10 cellular contexts compared by ENCODE assay signal in the genomic region with DNA sequence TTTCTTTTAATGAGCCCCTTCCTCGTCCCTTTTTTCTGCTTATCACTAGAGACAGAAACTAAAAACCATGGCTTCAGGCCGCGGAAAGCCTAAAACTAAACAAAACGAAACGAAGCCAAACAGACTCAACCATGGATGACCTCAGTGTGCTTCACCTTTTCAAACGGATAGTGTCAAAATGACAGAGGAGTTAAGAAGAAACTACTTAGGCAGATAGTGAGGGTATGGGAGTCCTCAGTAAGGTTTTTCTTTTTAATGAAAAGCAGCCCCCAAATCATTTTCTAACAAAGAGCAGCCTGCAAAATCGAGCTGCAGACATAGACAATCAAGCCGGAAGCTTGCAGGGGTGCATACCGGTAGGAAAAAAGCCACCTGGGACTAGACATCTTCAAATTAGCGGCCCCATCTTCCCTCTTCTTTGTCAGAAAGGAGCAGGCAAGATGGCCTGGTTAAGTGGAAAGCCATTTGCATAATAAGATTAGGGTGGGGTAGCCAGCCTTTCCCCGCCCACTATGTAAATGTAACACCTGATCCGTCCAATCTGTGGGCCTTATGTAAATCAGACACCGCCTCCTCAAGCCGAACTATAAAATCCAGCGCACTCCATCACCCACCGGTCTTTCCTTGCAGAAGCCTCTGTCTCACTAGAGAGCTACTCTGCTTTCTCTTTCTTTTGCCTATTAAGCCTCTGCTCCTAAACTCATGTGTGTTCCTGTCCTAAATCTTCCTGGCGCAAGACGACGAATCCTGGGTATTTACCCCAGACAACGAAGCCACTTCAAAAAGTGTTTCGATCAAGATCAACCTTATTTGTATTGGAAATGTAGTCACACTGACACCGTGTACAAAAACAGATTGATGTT. TPM values are rescaled to one million over a fixed set of nuclear protein-coding genes. Genes with fewer than 3 reads are reported as not detected.
DNase-seq lines count a peak whose midpoint lies in the region; ATAC-seq and TF ChIP-seq lines count a peak whose summit lies in the region.
"Had no signal": no experiment of that assay in that cellular context is flagged by ENCODE, and none has a peak within 500 bp of the region (broad histone marks: within the 10 kb centered on the region; RNA-seq: fewer than 3 reads in every experiment).

No MANE protein-coding gene starts in this region.

- no peak overlapping the region for H3K4me3 Mint-ChIP-seq in activated naive CD8-positive, alpha-beta T cell treated with anti-CD3 and anti-CD28 coated beads, Interleukin-2, amount 50 U/mL, for 24 hours

- ATAC-seq in right lobe of liver, result no peak
- ATAC-seq in right cardiac atrium, result no peak
- ATAC-seq in activated naive CD8-positive, alpha-beta T cell treated with anti-CD3 and anti-CD28 coated beads, Interleukin-2, amount 50 U/mL, for 24 hours, result no peak

- WGBS in right lobe of liver (ENCODE audit: insufficient coverage, low coverage, low lambda C conversion rate, missing lambda C conversion rate), result 69% methylated on average over 21 of the region's 22 CpGs
- 85 to 87% methylated on average over 22 of the region's 22 CpGs for WGBS in lower leg skin, 2 donors
- 81% methylated on average over 22 of the region's 22 CpGs for WGBS in right cardiac atrium

- H3K9ac ChIP-seq in SK-N-MC (ENCODE audit: insufficient read length), result no peak overlapping the region

- intact Hi-C loops in right lobe of liver (cut with DNase I), result no loop called here
- intact Hi-C loops in lower leg skin (cut with DNase I; ENCODE audit: low total_unique reads), result no loop called here
- intact Hi-C loops in right cardiac atrium (cut with DNase I), result loop anchor here in 1 of 4 donors (10.0 kb wide), 1 partner anchor 173 kb away; no protein-coding TSS in a partner anchor

- peaks cover 4% of the 10 kb centered on the region for H3K27me3 Mint-ChIP-seq in activated naive CD8-positive, alpha-beta T cell treated with anti-CD3 and anti-CD28 coated beads, Interleukin-2, amount 50 U/mL, for 24 hours

- H3K27me3 ChIP-seq in right lobe of liver, result no peaks in the 10 kb centered on the region
- H3K27me3 ChIP-seq in right cardiac atrium (ENCODE audit: control insufficient read depth, insufficient read depth), result no peaks in the 10 kb centered on the region

- POLR2A ChIA-PET in RWPE1 (lab: Yijun Ruan, JAX; ENCODE audit: low non-redundant PET), result no interaction called here

- no peak for TF ChIP-seq CTCF in right lobe of liver (IDR thresholded peaks at IDR 0.05)
- no peak for TF ChIP-seq CTCF in RWPE1 (conservative IDR thresholded peaks at IDR 0.05; ENCODE audit: low read depth)
- TF ChIP-seq CTCF in lower leg skin (IDR thresholded peaks at IDR 0.05), result no peak

- no peaks in the 10 kb centered on the region for H3K4me1 ChIP-seq in right lobe of liver
- no peaks in the 10 kb centered on the region for H3K4me1 ChIP-seq in right cardiac atrium (ENCODE audit: control insufficient read depth, insufficient read depth, low read length)

- no peaks in the 10 kb centered on the region for H3K36me3 Mint-ChIP-seq in activated naive CD8-positive, alpha-beta T cell treated with anti-CD3 and anti-CD28 coated beads, Interleukin-2, amount 50 U/mL, for 24 hours (ENCODE audit: low read depth)

- CTCF ChIA-PET in RWPE1 (lab: Yijun Ruan, JAX), result interaction anchor here (0.6 kb wide), 1 partner anchor 8 kb away, joined by 4 read pairs; no protein-coding TSS in a partner anchor

- peak overlapping the region; percentile 61 for H3K4me3 ChIP-seq in SK-N-MC
- H3K4me3 ChIP-seq in right lobe of liver, result no peak overlapping the region
- no peak overlapping the region for H3K4me3 ChIP-seq in lower leg skin (ENCODE audit: low read depth, poor library complexity, severe bottlenecking)
- H3K4me3 ChIP-seq in right cardiac atrium (ENCODE audit: low read length), result no peak overlapping the region

- H3K27ac ChIP-seq in SK-N-MC, result peak overlapping the region; percentile 14; the same call in 1 of the 2 replicates
- H3K27ac ChIP-seq in right lobe of liver, result no peak overlapping the region
- no peak overlapping the region for H3K27ac ChIP-seq in RWPE1
- no peak overlapping the region for H3K27ac ChIP-seq in right cardiac atrium (ENCODE audit: low read length)

- peak; percentile 13 for DNase-seq in EL
- DNase-seq in NCI-H1436 (lab: John Stamatoyannopoulos, UW), result peak; percentile 99
- peak; percentile 97 for DNase-seq in SK-N-MC (ENCODE audit: low read depth, low spot score)
- DNase-seq in right lobe of liver, result no peak
- DNase-seq in RWPE1 (ENCODE audit: low spot score), result no peak
- no peak for DNase-seq in lower leg skin (ENCODE audit: low spot score in 2 of 2)
- no peak for DNase-seq in right cardiac atrium
- no peak for DNase-seq in activated naive CD8-positive, alpha-beta T cell treated with anti-CD3 and anti-CD28 coated beads, Interleukin-2, amount 50 U/mL, for 24 hours
- DNase-seq: activated T-cell treated with anti-CD3 and anti-CD28 coated beads, Interleukin-2, amount 50 U/mL, for 48 hours; central memory CD4-positive, alpha-beta T cell had no signal

- no peaks in the 10 kb centered on the region for H3K9me3 Mint-ChIP-seq in activated naive CD8-positive, alpha-beta T cell treated with anti-CD3 and anti-CD28 coated beads, Interleukin-2, amount 50 U/mL, for 24 hours

- H3K36me3 ChIP-seq in SK-N-MC (ENCODE audit: insufficient read depth, low read length) (no peaks in the 10 kb centered on the region), right lobe of liver (no peaks in the 10 kb centered on the region)

- no peak overlapping the region for H3K27ac Mint-ChIP-seq in activated naive CD8-positive, alpha-beta T cell treated with anti-CD3 and anti-CD28 coated beads, Interleukin-2, amount 50 U/mL, for 24 hours

- TF ChIP-seq POLR2A in right lobe of liver (IDR thresholded peaks at IDR 0.05), result peak; percentile 13
- TF ChIP-seq POLR2A in lower leg skin (IDR thresholded peaks at IDR 0.05), result no peak

- peaks cover 23% of the 10 kb centered on the region for H3K4me1 Mint-ChIP-seq in activated naive CD8-positive, alpha-beta T cell treated with anti-CD3 and anti-CD28 coated beads, Interleukin-2, amount 50 U/mL, for 24 hours

- H3K9me3 ChIP-seq in SK-N-MC (ENCODE audit: low read depth, low read length) (no peaks in the 10 kb centered on the region), right lobe of liver (no peaks in the 10 kb centered on the region), right cardiac atrium (ENCODE audit: control insufficient read depth, low read length) (no peaks in the 10 kb centered on the region)

RNA-seq across cellular contexts. Expression of a gene that starts 6.2 kb away (rescaled TPM):
- total RNA-seq in right lobe of liver (10 to 100 TPM in 5 of 6 experiments, 1 to 10 TPM in 1; 8.0 to 22.5 (median 17.1) TPM), lower leg skin (1 to 10 TPM; 2.0 to 5.5 (median 3.9) TPM), right cardiac atrium (1 to 10 TPM; 4.4 to 6.3 (median 5.1) TPM)
- 3.2 TPM for polyA plus RNA-seq in right cardiac atrium

Comparison
In these comparisons a context has a peak if more than half of its experiments do, and no peak if none do; other contexts are left out.
1. DNase-seq: peak in EL (single experiment), NCI-H1436 (single experiment) and SK-N-MC (single experiment); none in right lobe of liver (0 of 3), RWPE1 (single experiment), lower leg skin (0 of 2), right cardiac atrium (0 of 3) and activated naive CD8-positive, alpha-beta T cell treated with anti-CD3 and anti-CD28 coated beads, Interleukin-2, amount 50 U/mL, for 24 hours (single experiment).